Comparison of ENCODE assay signal across 20 cellular contexts in the genomic region with DNA sequence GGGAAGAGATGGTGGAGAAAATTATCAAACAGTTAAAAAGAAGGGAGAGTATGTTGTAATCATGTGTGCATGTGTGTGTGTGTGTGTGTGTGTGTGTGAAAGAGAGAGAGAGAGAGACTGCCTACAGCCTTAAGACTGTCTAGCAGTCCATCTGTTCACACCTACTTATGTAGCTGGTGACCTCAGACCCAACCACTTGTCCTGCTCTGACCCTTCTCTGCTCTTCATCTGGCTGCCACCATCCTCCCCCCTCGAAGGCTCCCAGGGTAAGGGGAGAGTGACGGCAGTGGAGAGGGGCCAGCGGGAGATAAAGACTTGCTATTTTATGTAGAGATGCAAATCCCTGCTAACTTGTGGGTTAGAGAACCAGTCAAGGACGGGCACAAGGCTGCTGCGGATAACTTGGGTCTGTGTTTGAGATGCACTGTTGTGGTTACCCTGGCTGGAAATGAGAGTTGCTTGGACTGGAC. TPM values are rescaled to one million over a fixed set of nuclear protein-coding genes. Genes with fewer than 3 reads are reported as not detected.
DNase-seq lines count a peak whose midpoint lies in the region; ATAC-seq, FAIRE-seq and TF ChIP-seq lines count a peak whose summit lies in the region.
"Had no signal": no experiment of that assay in that cellular context is flagged by ENCODE, and none has a peak within 500 bp of the region (broad histone marks: within the 10 kb centered on the region; RNA-seq: fewer than 3 reads in every experiment).

No MANE protein-coding gene starts in this region.

- H3K9me2 ChIP-seq in GM23338 (ENCODE audit: insufficient read depth), result no peaks in the 10 kb centered on the region

- POLR2A ChIA-PET in T-cell (lab: Charles Lee), result no interaction called here

- no peak overlapping the region for H3K4me3 Mint-ChIP-seq in GM23338
- no peak overlapping the region for H3K4me3 Mint-ChIP-seq in T-cell
- H3K4me3 Mint-ChIP-seq: dendritic cell treated with granulocyte-macrophage colony-stimulating factor and Interleukin-4, amounts not matched to agents 40 ng/mL and 50 ng/mL, for 4 days; stimulated activated naive CD8-positive, alpha-beta T cell treated with anti-CD3 and anti-CD28 coated beads, Interleukin-15, amount 100 ng/mL, for 72 hours had no signal

- no peaks in the 10 kb centered on the region for H3K79me2 ChIP-seq in GM23338 (replicated peaks; ENCODE audit: insufficient read depth)
- H3K79me2 ChIP-seq: parathyroid adenoma had no signal

- DNase-seq in D721Med (ENCODE audit: insufficient read length, low spot score), result no peak
- no peak for DNase-seq in GM23338 (ENCODE audit: low spot score)
- peak; percentile 13 for DNase-seq in amniotic epithelial cell (ENCODE audit: low read depth)
- peak; percentile 12 for DNase-seq in left kidney (ENCODE audit: low read depth, low spot score)
- DNase-seq in SHP77 treated with DMSO at 0.1 percent for 48 hours (lab: John Stamatoyannopoulos, UW), result no peak
- no peak for DNase-seq in anterior cingulate cortex (lab: John Stamatoyannopoulos, UW)
- DNase-seq in T-cell, result no peak
- DNase-seq: activated effector memory CD4-positive, alpha-beta T cell treated with Interleukin-2 at 50 U/mL for 16 hours; aorta; erythroblast; glutamatergic neuron; NCI-H1436 treated with DMSO at 0.1 percent for 48 hours; OCI-M1; spleen; stimulated activated naive CD8-positive, alpha-beta T cell treated with anti-CD3 and anti-CD28 coated beads, Interleukin-15, amount 100 ng/mL, for 72 hours had no signal

- H3K27ac Mint-ChIP-seq in GM23338 (no peak overlapping the region), T-cell (no peak overlapping the region)
- H3K27ac Mint-ChIP-seq: dendritic cell treated with granulocyte-macrophage colony-stimulating factor and Interleukin-4, amounts not matched to agents 40 ng/mL and 50 ng/mL, for 4 days had no signal

- H3K4me2 ChIP-seq in GM23338, result no peak overlapping the region

- no peaks in the 10 kb centered on the region for H3K36me3 ChIP-seq in GM23338 (ENCODE audit: insufficient read depth)
- H3K36me3 ChIP-seq: spleen had no signal

- H3K4me1 ChIP-seq in GM23338 (ENCODE audit: insufficient read depth), result peaks cover 5% of the 10 kb centered on the region; the same call in 1 of the 2 replicates
- H3K4me1 ChIP-seq: parathyroid adenoma had no signal

- no peaks in the 10 kb centered on the region for H3F3A ChIP-seq in GM23338 (replicated peaks; ENCODE audit: low read depth)

- H3K9me3 Mint-ChIP-seq in GM23338, result no peaks in the 10 kb centered on the region
- no peaks in the 10 kb centered on the region for H3K9me3 Mint-ChIP-seq in T-cell
- H3K9me3 Mint-ChIP-seq: dendritic cell treated with granulocyte-macrophage colony-stimulating factor and Interleukin-4, amounts not matched to agents 40 ng/mL and 50 ng/mL, for 4 days; stimulated activated naive CD8-positive, alpha-beta T cell treated with anti-CD3 and anti-CD28 coated beads, Interleukin-15, amount 100 ng/mL, for 72 hours had no signal

- H2AFZ ChIP-seq in GM23338, result no peak overlapping the region
- H2AFZ ChIP-seq: parathyroid adenoma had no signal

- CTCF ChIA-PET in T-cell (lab: Charles Lee), result interaction anchor here in 1 of 2 donors (5.1 kb wide), 1 partner anchor 74 kb away, joined by 138 read pairs; no protein-coding TSS in a partner anchor

- H3K36me3 Mint-ChIP-seq in GM23338 (ENCODE audit: low read depth), result no peaks in the 10 kb centered on the region
- no peaks in the 10 kb centered on the region for H3K36me3 Mint-ChIP-seq in T-cell

- H3K4me3 ChIP-seq in GM23338, result no peak overlapping the region
- H3K4me3 ChIP-seq: SK-N-MC, spleen had no signal

- peak; percentile 27 for ATAC-seq in GM23338
- ATAC-seq in HG03139 (IDR thresholded peaks at IDR 0.05; ENCODE audit: unreplicated experiment), result no peak
- ATAC-seq in T-cell (replicated peaks in 1 of 4), result no peak
- ATAC-seq: stimulated activated naive CD8-positive, alpha-beta T cell treated with anti-CD3 and anti-CD28 coated beads, Interleukin-15, amount 100 ng/mL, for 72 hours had no signal

- H3K27me3 Mint-ChIP-seq in GM23338 (ENCODE audit: insufficient read depth, low read depth, poor library complexity) (peaks cover 15% of the 10 kb centered on the region), T-cell (peaks cover 2 to 4% of the 10 kb centered on the region in 2 donors)
- H3K27me3 Mint-ChIP-seq: dendritic cell treated with granulocyte-macrophage colony-stimulating factor and Interleukin-4, amounts not matched to agents 40 ng/mL and 50 ng/mL, for 4 days had no signal

- no peaks in the 10 kb centered on the region for H4K20me1 ChIP-seq in GM23338 (replicated peaks; ENCODE audit: insufficient read depth)

- peaks cover 32% of the 10 kb centered on the region for H3K4me1 Mint-ChIP-seq in GM23338
- H3K4me1 Mint-ChIP-seq in T-cell, result peaks cover 0 to 4% (median 0%) of the 10 kb centered on the region in 3 donors

- no peak overlapping the region for H3K27ac ChIP-seq in GM23338 (ENCODE audit: low read depth)
- H3K27ac ChIP-seq: parathyroid adenoma, SK-N-MC, spleen, VCaP had no signal

- TF ChIP-seq CTCF in D721Med (IDR thresholded peaks at IDR 0.05; ENCODE audit: insufficient read depth, missing control alignments) (no peak), GM23338 (conservative IDR thresholded peaks at IDR 0.05; ENCODE audit: low read depth in 2 of 2) (no peak)

- H3K27me3 ChIP-seq in GM23338 (ENCODE audit: insufficient read depth), result no peaks in the 10 kb centered on the region

- peak; percentile 87 for FAIRE-seq in D721Med (lab: Jason Lieb, UNC)

TF ChIP-seq in GM23338, 12 proteins besides CTCF, POLR2A, EP300 and RAD21:
- TF ChIP-seq STAT1 (IDR thresholded peaks at IDR 0.05; ENCODE audit: unreplicated experiment) (no peak), EZH2phosphoT487 (IDR thresholded peaks at IDR 0.05; ENCODE audit: unreplicated experiment) (no peak), POLR2AphosphoS5 (IDR thresholded peaks at IDR 0.05; ENCODE audit: low read depth) (no peak), NANOG (IDR thresholded peaks at IDR 0.05; ENCODE audit: borderline replicate concordance) (no peak), ZNF331 (CRISPR knock-in tag; IDR thresholded peaks at IDR 0.05; ENCODE audit: low read depth) (no peak), JUNB (IDR thresholded peaks at IDR 0.05; ENCODE audit: unreplicated experiment) (no peak), ZNF114 (CRISPR knock-in tag; IDR thresholded peaks at IDR 0.05) (no peak)
- TF ChIP-seq, protein P1, sequence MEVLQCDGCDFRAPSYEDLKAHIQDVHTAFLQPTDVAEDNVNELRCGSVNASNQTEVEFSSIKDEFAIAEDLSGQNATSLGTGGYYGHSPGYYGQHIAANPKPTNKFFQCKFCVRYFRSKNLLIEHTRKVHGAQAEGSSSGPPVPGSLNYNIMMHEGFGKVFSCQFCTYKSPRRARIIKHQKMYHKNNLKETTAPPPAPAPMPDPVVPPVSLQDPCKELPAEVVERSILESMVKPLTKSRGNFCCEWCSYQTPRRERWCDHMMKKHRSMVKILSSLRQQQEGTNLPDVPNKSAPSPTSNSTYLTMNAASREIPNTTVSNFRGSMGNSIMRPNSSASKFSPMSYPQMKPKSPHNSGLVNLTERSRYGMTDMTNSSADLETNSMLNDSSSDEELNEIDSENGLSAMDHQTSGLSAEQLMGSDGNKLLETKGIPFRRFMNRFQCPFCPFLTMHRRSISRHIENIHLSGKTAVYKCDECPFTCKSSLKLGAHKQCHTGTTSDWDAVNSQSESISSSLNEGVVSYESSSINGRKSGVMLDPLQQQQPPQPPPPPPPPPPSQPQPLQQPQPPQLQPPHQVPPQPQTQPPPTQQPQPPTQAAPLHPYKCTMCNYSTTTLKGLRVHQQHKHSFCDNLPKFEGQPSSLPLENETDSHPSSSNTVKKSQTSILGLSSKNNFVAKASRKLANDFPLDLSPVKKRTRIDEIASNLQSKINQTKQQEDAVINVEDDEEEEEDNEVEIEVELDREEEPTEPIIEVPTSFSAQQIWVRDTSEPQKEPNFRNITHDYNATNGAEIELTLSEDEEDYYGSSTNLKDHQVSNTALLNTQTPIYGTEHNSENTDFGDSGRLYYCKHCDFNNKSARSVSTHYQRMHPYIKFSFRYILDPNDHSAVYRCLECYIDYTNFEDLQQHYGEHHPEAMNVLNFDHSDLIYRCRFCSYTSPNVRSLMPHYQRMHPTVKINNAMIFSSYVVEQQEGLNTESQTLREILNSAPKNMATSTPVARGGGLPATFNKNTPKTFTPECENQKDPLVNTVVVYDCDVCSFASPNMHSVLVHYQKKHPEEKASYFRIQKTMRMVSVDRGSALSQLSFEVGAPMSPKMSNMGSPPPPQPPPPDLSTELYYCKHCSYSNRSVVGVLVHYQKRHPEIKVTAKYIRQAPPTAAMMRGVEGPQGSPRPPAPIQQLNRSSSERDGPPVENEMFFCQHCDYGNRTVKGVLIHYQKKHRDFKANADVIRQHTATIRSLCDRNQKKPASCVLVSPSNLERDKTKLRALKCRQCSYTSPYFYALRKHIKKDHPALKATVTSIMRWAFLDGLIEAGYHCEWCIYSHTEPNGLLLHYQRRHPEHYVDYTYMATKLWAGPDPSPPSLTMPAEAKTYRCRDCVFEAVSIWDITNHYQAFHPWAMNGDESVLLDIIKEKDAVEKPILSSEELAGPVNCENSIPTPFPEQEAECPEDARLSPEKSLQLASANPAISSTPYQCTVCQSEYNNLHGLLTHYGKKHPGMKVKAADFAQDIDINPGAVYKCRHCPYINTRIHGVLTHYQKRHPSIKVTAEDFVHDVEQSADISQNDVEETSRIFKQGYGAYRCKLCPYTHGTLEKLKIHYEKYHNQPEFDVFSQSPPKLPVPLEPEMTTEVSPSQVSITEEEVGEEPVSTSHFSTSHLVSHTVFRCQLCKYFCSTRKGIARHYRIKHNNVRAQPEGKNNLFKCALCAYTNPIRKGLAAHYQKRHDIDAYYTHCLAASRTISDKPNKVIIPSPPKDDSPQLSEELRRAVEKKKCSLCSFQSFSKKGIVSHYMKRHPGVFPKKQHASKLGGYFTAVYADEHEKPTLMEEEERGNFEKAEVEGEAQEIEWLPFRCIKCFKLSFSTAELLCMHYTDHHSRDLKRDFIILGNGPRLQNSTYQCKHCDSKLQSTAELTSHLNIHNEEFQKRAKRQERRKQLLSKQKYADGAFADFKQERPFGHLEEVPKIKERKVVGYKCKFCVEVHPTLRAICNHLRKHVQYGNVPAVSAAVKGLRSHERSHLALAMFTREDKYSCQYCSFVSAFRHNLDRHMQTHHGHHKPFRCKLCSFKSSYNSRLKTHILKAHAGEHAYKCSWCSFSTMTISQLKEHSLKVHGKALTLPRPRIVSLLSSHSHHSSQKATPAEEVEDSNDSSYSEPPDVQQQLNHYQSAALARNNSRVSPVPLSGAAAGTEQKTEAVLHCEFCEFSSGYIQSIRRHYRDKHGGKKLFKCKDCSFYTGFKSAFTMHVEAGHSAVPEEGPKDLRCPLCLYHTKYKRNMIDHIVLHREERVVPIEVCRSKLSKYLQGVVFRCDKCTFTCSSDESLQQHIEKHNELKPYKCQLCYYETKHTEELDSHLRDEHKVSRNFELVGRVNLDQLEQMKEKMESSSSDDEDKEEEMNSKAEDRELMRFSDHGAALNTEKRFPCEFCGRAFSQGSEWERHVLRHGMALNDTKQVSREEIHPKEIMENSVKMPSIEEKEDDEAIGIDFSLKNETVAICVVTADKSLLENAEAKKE (CRISPR knock-in tag; IDR thresholded peaks at IDR 0.05), result no peak

RNA-seq across cellular contexts. Expression of a gene that starts 24.9 kb away (rescaled TPM):
- 20.0 and 24.3 TPM in 2 replicates for total RNA-seq in GM23338 (2014; rRNA removed; shearing (Covaris generic))
- polyA plus RNA-seq in GM23338 (2016; fragmentation: Nextera tagmentation; extraction: Ambion mirVana), result 3.7 and 4.6 TPM in 2 replicates
- total RNA-seq in T-cell, result 10 to 100 TPM in 3 of 5 donors, 1 to 10 TPM in 2; 8.6 to 15.6 (median 10.5) TPM

Comparison
In these comparisons a context has a peak if more than half of its experiments do, and no peak if none do; other contexts are left out.
1. DNase-seq: peak in amniotic epithelial cell (single experiment) and left kidney (single experiment); none in D721Med (single experiment), GM23338 (single experiment), SHP77 treated with DMSO at 0.1 percent for 48 hours (single experiment), anterior cingulate cortex (0 of 58) and T-cell (0 of 34).